ENCODE assay signal across 1 cellular context in genomic region chr17:1649844-1650409, GRCh38.
A peak's percentile ranks its signal among the peaks of the same experiment; 100 is the strongest.
TF ChIP-seq lines count a peak whose summit lies in the region.

Gene RILP, minus strand, starts transcription at chr17:1649866. Its CDS starts 62 bp downstream, at chr17:1649804.

TF ChIP-seq in K562, 482 proteins besides CTCF, POLR2A, EP300 and RAD21 (continued from another document and continues in another):
- TF ChIP-seq ZBTB11 (CRISPR knock-in tag; IDR thresholded peaks at IDR 0.05) (no peak), NFRKB (IDR thresholded peaks at IDR 0.05; ENCODE audit: low read depth) (no peak), TEAD1 (CRISPR knock-in tag; IDR thresholded peaks at IDR 0.05) (peak; percentile 8 to 50; a peak in 1 of 4 replicates), RCOR1 (IDR thresholded peaks at IDR 0.05; ENCODE audit: borderline replicate concordance in 1 of 2, low read depth in 2 of 2, low read length in 2 of 2) (peak in 1 of 2 experiments; percentile 73; a peak in 2 of 4 replicates), TCFL5 (CRISPR knock-in tag; conservative IDR thresholded peaks at IDR 0.05) (no peak), U2AF2 (optimal IDR thresholded peaks at IDR 0.05; ENCODE audit: low read depth, low read length) (no peak), ADNP (tag; IDR thresholded peaks at IDR 0.05) (no peak), HSF4 (CRISPR knock-in tag; IDR thresholded peaks at IDR 0.05; ENCODE audit: borderline replicate concordance) (no peak), ZNF696 (CRISPR knock-in tag; conservative IDR thresholded peaks at IDR 0.05) (no peak), FOXK1 (CRISPR knock-in tag; IDR thresholded peaks at IDR 0.05; ENCODE audit: borderline replicate concordance) (no peak), MAFF (IDR thresholded peaks at IDR 0.05; ENCODE audit: low read length) (no peak), ZNF407 (IDR thresholded peaks at IDR 0.05; ENCODE audit: low read depth) (no peak), PRDM10 (IDR thresholded peaks at IDR 0.05; ENCODE audit: partially characterized antibody) (peak; percentile 61), ZBTB12 (CRISPR knock-in tag; IDR thresholded peaks at IDR 0.05) (no peak), ZC3H4 (CRISPR knock-in tag; IDR thresholded peaks at IDR 0.05; ENCODE audit: borderline replicate concordance) (no peak), CHCHD3 (CRISPR knock-in tag; IDR thresholded peaks at IDR 0.05) (no peak), BHLHE40 (IDR thresholded peaks at IDR 0.05; ENCODE audit: low read length) (peak; percentile 30; the same call in 1 of the 2 replicates), ZNF740 (CRISPR knock-in tag; IDR thresholded peaks at IDR 0.05) (no peak), ZNF740 (tag; IDR thresholded peaks at IDR 0.05) (no peak), LEF1 (IDR thresholded peaks at IDR 0.05) (peak; percentile 70; the same call in 1 of the 2 replicates), ZNF121 (CRISPR knock-in tag; conservative IDR thresholded peaks at IDR 0.05) (no peak), ZNF707 (CRISPR knock-in tag; conservative IDR thresholded peaks at IDR 0.05) (no peak), CREBBP (IDR thresholded peaks at IDR 0.05; ENCODE audit: low read depth, low read length) (no peak), CBX5 (IDR thresholded peaks at IDR 0.05; ENCODE audit: borderline replicate concordance, low read depth) (no peak), PHF21A (IDR thresholded peaks at IDR 0.05; ENCODE audit: borderline replicate concordance, low read depth) (no peak), BCLAF1 (IDR thresholded peaks at IDR 0.05; ENCODE audit: borderline replicate concordance in 1 of 2, control insufficient read depth in 1 of 2, low read depth in 2 of 2, low read length in 1 of 2) (no peak), ZNF668 (CRISPR knock-in tag; IDR thresholded peaks at IDR 0.05) (no peak), ZNF224 (CRISPR knock-in tag; IDR thresholded peaks at IDR 0.05) (no peak), ZNF551 (CRISPR knock-in tag; IDR thresholded peaks at IDR 0.05) (no peak), CREM (IDR thresholded peaks at IDR 0.05; ENCODE audit: low read depth) (peak; percentile 64; the same call in 1 of the 2 replicates), HLTF (IDR thresholded peaks at IDR 0.05) (no peak), FOSL1 (tag; conservative IDR thresholded peaks at IDR 0.05) (no peak), TARDBP (IDR thresholded peaks at IDR 0.05) (no peak), ZKSCAN3 (CRISPR knock-in tag; IDR thresholded peaks at IDR 0.05) (no peak), JUN (IDR thresholded peaks at IDR 0.05; ENCODE audit: borderline replicate concordance, low read depth, low read length) (no peak; the same call in 1 of the 2 replicates), JUN (CRISPR knock-in tag; IDR thresholded peaks at IDR 0.05; ENCODE audit: borderline replicate concordance) (no peak), SAFB2 (IDR thresholded peaks at IDR 0.05; ENCODE audit: borderline replicate concordance, low read depth, low read length, severe bottlenecking) (no peak), XRCC4 (IDR thresholded peaks at IDR 0.05; ENCODE audit: extremely low read depth, insufficient read depth, insufficient read length) (no peak), RB1 (IDR thresholded peaks at IDR 0.05; ENCODE audit: low read depth) (no peak), TCF7L2 (IDR thresholded peaks at IDR 0.05; ENCODE audit: low read depth, low read length) (no peak), ZBTB33 (CRISPR knock-in tag; IDR thresholded peaks at IDR 0.05) (no peak)
